ENCODE assay signal across 1 cellular context in the genomic region with DNA sequence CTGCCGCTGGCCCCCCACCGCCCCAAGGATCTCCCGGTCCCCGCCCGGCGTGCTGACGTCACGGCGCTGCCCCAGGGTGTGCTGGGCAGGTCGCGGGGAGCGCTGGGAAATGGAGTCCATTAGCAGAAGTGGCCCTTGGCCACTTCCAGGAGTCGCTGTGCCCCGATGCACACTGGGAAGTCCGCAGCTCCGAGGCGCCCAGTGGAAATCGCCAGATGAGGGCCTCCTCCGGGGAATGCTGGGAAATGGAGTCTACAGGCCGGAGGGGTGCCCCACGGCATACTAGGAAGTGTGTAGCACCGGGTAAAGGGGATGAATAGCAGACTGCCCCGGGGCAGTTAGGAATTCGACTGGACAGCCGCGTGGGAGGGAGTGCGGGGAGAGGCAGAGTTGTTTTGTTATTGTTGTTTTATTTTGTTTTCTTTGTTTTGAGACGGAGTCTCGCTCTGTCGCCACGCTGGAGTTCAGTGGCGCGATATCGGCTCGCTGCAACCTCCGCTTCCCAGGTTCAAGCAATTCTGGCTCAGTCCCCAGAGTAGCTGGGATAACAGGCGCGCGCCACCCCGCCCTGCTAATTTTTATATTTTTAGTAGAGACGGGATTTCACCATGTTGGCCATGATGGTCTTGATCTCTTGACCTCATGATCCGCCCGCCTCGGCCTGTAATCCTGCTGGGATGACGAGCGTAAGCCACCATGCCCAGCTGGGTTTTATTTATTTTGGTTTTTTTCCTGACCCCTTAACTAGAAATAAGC.
TF ChIP-seq lines count a peak whose summit lies in the region.

A gene (minus strand): TSS at position 2 of the 756 bp plus-strand sequence. CDS start 94 bp downstream, outside the sequence.

TF ChIP-seq in K562, 482 proteins besides CTCF, POLR2A, EP300 and RAD21 (continued from another document and continues in another):
- TF ChIP-seq, protein P1, sequence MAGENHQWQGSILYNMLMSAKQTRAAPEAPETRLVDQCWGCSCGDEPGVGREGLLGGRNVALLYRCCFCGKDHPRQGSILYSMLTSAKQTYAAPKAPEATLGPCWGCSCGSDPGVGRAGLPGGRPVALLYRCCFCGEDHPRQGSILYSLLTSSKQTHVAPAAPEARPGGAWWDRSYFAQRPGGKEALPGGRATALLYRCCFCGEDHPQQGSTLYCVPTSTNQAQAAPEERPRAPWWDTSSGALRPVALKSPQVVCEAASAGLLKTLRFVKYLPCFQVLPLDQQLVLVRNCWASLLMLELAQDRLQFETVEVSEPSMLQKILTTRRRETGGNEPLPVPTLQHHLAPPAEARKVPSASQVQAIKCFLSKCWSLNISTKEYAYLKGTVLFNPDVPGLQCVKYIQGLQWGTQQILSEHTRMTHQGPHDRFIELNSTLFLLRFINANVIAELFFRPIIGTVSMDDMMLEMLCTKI (IDR thresholded peaks at IDR 0.05; ENCODE audit: partially characterized antibody): no peak
- TF ChIP-seq ZC3H4 (CRISPR knock-in tag; IDR thresholded peaks at IDR 0.05; ENCODE audit: borderline replicate concordance) (no peak), ZNF311 (CRISPR knock-in tag; IDR thresholded peaks at IDR 0.05) (0 out of 2 replicates have a peak, but pooled peaks have one; percentile 16), NELFE (IDR thresholded peaks at IDR 0.05; ENCODE audit: insufficient read depth, insufficient read length) (no peak), ZNF232 (CRISPR knock-in tag; IDR thresholded peaks at IDR 0.05) (no peak), RBFOX2 (IDR thresholded peaks at IDR 0.05; ENCODE audit: low read depth, low read length) (peak; percentile 82), LARP7 (IDR thresholded peaks at IDR 0.05) (peak; percentile 96), RBM39 (optimal IDR thresholded peaks at IDR 0.05; ENCODE audit: low read depth, low read length) (no peak), PHF20 (IDR thresholded peaks at IDR 0.05; ENCODE audit: partially characterized antibody) (peak; percentile 60), RHOXF2B (CRISPR knock-in tag; conservative IDR thresholded peaks at IDR 0.05) (no peak; the same call in 1 of the 2 replicates), TRIM28 (IDR thresholded peaks at IDR 0.05) (no peak; the same call in 1 of the 2 replicates), MED1 (CRISPR knock-in tag; IDR thresholded peaks at IDR 0.05; ENCODE audit: borderline replicate concordance) (no peak), SNIP1 (IDR thresholded peaks at IDR 0.05; ENCODE audit: low read depth) (no peak), SRSF1 (IDR thresholded peaks at IDR 0.05; ENCODE audit: low read depth, low read length) (no peak), ZNF140 (CRISPR knock-in tag; IDR thresholded peaks at IDR 0.05) (no peak), MTA3 (IDR thresholded peaks at IDR 0.05; ENCODE audit: borderline replicate concordance) (no peak), RAD51 (IDR thresholded peaks at IDR 0.05; ENCODE audit: borderline replicate concordance, low read depth) (no peak), NR1H2 (CRISPR knock-in tag; IDR thresholded peaks at IDR 0.05) (no peak), NBN (IDR thresholded peaks at IDR 0.05; ENCODE audit: low read depth) (no peak), ZNF121 (CRISPR knock-in tag; conservative IDR thresholded peaks at IDR 0.05) (no peak)
- TF ChIP-seq, protein P2, sequence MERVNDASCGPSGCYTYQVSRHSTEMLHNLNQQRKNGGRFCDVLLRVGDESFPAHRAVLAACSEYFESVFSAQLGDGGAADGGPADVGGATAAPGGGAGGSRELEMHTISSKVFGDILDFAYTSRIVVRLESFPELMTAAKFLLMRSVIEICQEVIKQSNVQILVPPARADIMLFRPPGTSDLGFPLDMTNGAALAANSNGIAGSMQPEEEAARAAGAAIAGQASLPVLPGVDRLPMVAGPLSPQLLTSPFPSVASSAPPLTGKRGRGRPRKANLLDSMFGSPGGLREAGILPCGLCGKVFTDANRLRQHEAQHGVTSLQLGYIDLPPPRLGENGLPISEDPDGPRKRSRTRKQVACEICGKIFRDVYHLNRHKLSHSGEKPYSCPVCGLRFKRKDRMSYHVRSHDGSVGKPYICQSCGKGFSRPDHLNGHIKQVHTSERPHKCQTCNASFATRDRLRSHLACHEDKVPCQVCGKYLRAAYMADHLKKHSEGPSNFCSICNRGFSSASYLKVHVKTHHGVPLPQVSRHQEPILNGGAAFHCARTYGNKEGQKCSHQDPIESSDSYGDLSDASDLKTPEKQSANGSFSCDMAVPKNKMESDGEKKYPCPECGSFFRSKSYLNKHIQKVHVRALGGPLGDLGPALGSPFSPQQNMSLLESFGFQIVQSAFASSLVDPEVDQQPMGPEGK (CRISPR knock-in tag; IDR thresholded peaks at IDR 0.05; ENCODE audit: borderline replicate concordance): no peak
- TF ChIP-seq, protein P3, sequence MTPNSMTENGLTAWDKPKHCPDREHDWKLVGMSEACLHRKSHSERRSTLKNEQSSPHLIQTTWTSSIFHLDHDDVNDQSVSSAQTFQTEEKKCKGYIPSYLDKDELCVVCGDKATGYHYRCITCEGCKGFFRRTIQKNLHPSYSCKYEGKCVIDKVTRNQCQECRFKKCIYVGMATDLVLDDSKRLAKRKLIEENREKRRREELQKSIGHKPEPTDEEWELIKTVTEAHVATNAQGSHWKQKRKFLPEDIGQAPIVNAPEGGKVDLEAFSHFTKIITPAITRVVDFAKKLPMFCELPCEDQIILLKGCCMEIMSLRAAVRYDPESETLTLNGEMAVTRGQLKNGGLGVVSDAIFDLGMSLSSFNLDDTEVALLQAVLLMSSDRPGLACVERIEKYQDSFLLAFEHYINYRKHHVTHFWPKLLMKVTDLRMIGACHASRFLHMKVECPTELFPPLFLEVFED (CRISPR knock-in tag; conservative IDR thresholded peaks at IDR 0.05): no peak; the same call in 1 of the 2 replicates
- TF ChIP-seq, protein P4, sequence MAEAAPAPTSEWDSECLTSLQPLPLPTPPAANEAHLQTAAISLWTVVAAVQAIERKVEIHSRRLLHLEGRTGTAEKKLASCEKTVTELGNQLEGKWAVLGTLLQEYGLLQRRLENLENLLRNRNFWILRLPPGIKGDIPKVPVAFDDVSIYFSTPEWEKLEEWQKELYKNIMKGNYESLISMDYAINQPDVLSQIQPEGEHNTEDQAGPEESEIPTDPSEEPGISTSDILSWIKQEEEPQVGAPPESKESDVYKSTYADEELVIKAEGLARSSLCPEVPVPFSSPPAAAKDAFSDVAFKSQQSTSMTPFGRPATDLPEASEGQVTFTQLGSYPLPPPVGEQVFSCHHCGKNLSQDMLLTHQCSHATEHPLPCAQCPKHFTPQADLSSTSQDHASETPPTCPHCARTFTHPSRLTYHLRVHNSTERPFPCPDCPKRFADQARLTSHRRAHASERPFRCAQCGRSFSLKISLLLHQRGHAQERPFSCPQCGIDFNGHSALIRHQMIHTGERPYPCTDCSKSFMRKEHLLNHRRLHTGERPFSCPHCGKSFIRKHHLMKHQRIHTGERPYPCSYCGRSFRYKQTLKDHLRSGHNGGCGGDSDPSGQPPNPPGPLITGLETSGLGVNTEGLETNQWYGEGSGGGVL (CRISPR knock-in tag; IDR thresholded peaks at IDR 0.05): no peak
- TF ChIP-seq, protein P5, sequence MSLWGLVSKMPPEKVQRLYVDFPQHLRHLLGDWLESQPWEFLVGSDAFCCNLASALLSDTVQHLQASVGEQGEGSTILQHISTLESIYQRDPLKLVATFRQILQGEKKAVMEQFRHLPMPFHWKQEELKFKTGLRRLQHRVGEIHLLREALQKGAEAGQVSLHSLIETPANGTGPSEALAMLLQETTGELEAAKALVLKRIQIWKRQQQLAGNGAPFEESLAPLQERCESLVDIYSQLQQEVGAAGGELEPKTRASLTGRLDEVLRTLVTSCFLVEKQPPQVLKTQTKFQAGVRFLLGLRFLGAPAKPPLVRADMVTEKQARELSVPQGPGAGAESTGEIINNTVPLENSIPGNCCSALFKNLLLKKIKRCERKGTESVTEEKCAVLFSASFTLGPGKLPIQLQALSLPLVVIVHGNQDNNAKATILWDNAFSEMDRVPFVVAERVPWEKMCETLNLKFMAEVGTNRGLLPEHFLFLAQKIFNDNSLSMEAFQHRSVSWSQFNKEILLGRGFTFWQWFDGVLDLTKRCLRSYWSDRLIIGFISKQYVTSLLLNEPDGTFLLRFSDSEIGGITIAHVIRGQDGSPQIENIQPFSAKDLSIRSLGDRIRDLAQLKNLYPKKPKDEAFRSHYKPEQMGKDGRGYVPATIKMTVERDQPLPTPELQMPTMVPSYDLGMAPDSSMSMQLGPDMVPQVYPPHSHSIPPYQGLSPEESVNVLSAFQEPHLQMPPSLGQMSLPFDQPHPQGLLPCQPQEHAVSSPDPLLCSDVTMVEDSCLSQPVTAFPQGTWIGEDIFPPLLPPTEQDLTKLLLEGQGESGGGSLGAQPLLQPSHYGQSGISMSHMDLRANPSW (CRISPR knock-in tag; IDR thresholded peaks at IDR 0.05): no peak
- TF ChIP-seq, protein P6, sequence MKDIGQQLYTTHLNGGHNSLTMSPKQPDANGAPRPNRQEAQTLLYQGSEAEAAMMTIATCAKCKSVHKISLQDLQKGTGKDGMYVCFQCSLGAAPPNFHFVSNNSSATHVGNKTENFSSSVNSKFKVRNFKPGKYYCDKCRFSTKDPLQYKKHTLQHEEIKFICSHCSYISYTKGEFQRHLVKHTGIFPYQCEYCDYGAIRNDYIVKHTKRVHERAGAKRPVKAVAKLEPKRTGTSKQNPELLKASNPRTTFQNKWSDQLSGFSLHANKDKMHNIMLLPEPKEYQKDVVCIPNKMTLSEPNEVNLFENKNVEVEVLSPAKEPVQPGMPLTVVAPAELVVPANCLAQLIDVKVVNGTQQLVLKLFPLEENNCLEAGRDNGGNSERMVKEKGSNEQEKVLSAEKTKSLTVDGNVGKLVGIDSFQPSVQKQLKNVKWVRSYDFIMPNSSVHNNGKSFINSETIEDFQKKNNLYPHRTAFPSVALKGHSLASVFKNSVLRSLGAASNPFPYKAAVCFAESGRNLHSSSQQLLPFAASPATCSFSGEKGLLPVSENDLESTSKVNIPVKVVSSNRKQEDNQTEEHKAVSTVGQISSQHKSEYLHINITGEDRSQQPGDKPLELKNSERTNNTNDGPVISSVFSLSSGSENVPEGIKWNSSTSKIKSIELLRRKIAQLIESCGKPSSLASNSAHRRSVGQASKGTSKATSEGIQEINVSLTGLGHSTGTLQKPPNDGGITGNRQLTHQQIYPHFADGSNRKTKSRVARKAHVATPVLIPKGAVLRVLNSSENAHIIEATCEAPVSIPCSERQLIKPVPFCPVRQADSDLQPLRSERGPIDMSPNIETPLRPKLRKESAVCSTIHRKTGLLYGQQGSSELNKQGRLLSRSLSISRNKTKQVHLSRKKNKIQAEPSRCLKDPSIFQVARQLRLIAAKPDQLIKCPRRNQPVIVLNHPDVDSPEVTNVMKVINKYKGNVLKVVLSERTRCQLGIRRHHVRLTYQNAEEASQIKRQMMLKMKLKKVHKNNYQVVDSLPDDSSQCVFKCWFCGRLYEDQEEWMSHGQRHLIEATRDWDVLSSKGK (CRISPR knock-in tag; IDR thresholded peaks at IDR 0.05): no peak
- TF ChIP-seq, protein P7, sequence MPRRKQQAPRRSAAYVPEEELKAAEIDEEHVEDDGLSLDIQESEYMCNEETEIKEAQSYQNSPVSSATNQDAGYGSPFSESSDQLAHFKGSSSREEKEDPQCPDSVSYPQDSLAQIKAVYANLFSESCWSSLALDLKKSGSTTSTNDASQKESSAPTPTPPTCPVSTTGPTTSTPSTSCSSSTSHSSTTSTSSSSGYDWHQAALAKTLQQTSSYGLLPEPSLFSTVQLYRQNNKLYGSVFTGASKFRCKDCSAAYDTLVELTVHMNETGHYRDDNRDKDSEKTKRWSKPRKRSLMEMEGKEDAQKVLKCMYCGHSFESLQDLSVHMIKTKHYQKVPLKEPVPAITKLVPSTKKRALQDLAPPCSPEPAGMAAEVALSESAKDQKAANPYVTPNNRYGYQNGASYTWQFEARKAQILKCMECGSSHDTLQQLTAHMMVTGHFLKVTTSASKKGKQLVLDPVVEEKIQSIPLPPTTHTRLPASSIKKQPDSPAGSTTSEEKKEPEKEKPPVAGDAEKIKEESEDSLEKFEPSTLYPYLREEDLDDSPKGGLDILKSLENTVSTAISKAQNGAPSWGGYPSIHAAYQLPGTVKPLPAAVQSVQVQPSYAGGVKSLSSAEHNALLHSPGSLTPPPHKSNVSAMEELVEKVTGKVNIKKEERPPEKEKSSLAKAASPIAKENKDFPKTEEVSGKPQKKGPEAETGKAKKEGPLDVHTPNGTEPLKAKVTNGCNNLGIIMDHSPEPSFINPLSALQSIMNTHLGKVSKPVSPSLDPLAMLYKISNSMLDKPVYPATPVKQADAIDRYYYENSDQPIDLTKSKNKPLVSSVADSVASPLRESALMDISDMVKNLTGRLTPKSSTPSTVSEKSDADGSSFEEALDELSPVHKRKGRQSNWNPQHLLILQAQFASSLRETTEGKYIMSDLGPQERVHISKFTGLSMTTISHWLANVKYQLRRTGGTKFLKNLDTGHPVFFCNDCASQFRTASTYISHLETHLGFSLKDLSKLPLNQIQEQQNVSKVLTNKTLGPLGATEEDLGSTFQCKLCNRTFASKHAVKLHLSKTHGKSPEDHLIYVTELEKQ (CRISPR knock-in tag; IDR thresholded peaks at IDR 0.05): no peak
- TF ChIP-seq, protein P8, sequence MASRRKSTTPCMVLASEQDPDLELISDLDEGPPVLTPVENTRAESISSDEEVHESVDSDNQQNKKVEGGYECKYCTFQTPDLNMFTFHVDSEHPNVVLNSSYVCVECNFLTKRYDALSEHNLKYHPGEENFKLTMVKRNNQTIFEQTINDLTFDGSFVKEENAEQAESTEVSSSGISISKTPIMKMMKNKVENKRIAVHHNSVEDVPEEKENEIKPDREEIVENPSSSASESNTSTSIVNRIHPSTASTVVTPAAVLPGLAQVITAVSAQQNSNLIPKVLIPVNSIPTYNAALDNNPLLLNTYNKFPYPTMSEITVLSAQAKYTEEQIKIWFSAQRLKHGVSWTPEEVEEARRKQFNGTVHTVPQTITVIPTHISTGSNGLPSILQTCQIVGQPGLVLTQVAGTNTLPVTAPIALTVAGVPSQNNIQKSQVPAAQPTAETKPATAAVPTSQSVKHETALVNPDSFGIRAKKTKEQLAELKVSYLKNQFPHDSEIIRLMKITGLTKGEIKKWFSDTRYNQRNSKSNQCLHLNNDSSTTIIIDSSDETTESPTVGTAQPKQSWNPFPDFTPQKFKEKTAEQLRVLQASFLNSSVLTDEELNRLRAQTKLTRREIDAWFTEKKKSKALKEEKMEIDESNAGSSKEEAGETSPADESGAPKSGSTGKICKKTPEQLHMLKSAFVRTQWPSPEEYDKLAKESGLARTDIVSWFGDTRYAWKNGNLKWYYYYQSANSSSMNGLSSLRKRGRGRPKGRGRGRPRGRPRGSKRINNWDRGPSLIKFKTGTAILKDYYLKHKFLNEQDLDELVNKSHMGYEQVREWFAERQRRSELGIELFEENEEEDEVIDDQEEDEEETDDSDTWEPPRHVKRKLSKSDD (conservative IDR thresholded peaks at IDR 0.05; ENCODE audit: low read length): no peak
- TF ChIP-seq, protein P9, sequence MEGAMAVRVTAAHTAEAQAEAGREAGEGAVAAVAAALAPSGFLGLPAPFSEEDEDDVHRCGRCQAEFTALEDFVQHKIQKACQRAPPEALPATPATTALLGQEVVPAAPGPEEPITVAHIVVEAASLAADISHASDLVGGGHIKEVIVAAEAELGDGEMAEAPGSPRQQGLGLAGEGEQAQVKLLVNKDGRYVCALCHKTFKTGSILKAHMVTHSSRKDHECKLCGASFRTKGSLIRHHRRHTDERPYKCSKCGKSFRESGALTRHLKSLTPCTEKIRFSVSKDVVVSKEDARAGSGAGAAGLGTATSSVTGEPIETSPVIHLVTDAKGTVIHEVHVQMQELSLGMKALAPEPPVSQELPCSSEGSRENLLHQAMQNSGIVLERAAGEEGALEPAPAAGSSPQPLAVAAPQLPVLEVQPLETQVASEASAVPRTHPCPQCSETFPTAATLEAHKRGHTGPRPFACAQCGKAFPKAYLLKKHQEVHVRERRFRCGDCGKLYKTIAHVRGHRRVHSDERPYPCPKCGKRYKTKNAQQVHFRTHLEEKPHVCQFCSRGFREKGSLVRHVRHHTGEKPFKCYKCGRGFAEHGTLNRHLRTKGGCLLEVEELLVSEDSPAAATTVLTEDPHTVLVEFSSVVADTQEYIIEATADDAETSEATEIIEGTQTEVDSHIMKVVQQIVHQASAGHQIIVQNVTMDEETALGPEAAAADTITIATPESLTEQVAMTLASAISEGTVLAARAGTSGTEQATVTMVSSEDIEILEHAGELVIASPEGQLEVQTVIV (CRISPR knock-in tag; IDR thresholded peaks at IDR 0.05; ENCODE audit: borderline replicate concordance): no peak
